In the genomic region with DNA sequence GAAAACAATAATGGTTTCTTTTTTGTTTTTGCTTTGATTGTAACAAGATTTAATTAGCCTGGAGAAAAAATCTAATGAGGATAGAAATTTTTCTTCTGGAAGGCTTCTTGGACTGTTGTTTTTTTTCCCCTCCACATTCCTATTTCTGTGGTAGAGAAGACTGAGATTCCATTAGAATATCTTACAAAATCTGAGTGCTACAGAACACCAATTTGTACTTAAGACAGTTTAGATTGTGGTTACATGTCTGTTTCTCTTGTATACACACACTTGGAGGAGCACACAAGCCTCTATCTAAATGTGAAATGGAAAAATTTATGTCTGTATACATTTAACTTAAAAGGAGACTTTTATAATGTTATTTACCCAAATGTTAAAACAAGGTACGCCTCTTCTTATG, we compare ENCODE assay signal across 24 cellular contexts.
"Had no signal": no experiment of that assay in that cellular context is flagged by ENCODE, and none has a peak within 500 bp of the region (broad histone marks: within the 10 kb centered on the region; RNA-seq: fewer than 3 reads in every experiment).

No MANE protein-coding gene starts in this region.

- H3K4me1 ChIP-seq: adrenal gland, SJCRH30 had no signal

- ATAC-seq: activated CD4-positive, CD25-positive, alpha-beta regulatory T cell treated with anti-CD3 and anti-CD28 coated beads, Interleukin-2, amount 50 U/mL, for 24 hours; activated CD8-positive, alpha-beta T cell treated with anti-CD3 and anti-CD28 coated beads, Interleukin-2, amount 10 ng/mL, durations not matched to agents 7 days and 5 days; Panc1; SK-N-SH treated with all-trans-retinoic acid at 6 μM for 48 hours had no signal

- H3K27me3 ChIP-seq: adrenal gland, SJCRH30 had no signal

- H3K9me3 ChIP-seq: adrenal gland, SJCRH30 had no signal

- H3K27ac ChIP-seq: adrenal gland, RWPE1, SJCRH30 had no signal

- H3K36me3 ChIP-seq: adrenal gland, SJCRH30 had no signal

- H3K4me3 ChIP-seq: adrenal gland, SJCRH30 had no signal

- DNase-seq: activated CD4-positive, alpha-beta T cell treated with anti-CD3 and anti-CD28 coated beads for 4 hours; activated CD8-positive, alpha-beta memory T cell treated with anti-CD3 and anti-CD28 coated beads, Interleukin-2, amount 50 U/mL, for 48 hours; activated CD8-positive, alpha-beta T cell treated with anti-CD3 and anti-CD28 coated beads, Interleukin-2, amount 10 ng/mL, durations not matched to agents 7 days and 5 days; activated naive CD4-positive, alpha-beta T cell treated with anti-CD3 and anti-CD28 coated beads, Interleukin-2, amount 50 U/mL, for 16 hours; activated naive CD8-positive, alpha-beta T cell treated with anti-CD3 and anti-CD28 coated beads, Interleukin-2, amount 10 ng/mL, durations not matched to agents 7 days and 5 days; activated T-cell treated with anti-CD3 and anti-CD28 coated beads, Interleukin-2, amount 50 U/mL, for 1 hour; adrenal gland; aorta; KG1; NCI-H1048; NCI-H1417; NCI-H1930; NCI-H2171; NCI-H2227 treated with DMSO at 0.1 percent for 48 hours; NCI-H446 treated with DMSO at 0.1 percent for 48 hours; NCI-H526; NCI-H82; OCI-M1; Right ventricle myocardium superior; SJCRH30 had no signal
